ENCODE assay signal across 18 cellular contexts in the genomic region with DNA sequence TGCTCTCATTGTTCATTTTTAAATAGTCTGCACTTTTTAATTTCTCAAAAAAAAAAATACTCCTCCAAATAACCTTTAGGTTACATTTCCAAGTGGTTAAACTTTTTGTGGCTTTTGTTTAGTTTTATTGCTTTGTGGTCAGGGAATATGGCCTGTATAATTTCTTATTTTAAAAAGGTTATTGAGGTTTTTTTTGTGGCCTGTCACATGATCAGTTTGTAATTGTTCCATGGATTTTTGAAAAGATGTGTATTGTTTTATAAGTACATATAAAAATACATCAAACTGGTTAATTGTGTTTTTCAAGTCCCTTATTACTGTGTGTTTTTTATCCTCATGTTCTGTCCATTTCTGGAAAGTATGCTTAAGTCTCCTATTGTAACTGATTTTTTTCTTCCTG.
"Had no signal": no experiment of that assay in that cellular context is flagged by ENCODE, and none has a peak within 500 bp of the region (broad histone marks: within the 10 kb centered on the region; RNA-seq: fewer than 3 reads in every experiment).

No MANE protein-coding gene starts in this region.

- H3K27me3 ChIP-seq: dorsolateral prefrontal cortex had no signal

- H3K36me3 ChIP-seq: left ventricle myocardium inferior, lower lobe of right lung had no signal

- H3K27ac Mint-ChIP-seq: memory B cell; mesothelial cell of epicardium; natural killer cell treated with Interleukin-12 subunit alpha and Interleukin-12 subunit beta and Interleukin-15 and Interleukin-18, amount 100 ng/mL, for 72 hours had no signal

- H3K9me3 Mint-ChIP-seq: natural killer cell treated with Interleukin-12 subunit alpha and Interleukin-12 subunit beta and Interleukin-15 and Interleukin-18, amount 100 ng/mL, for 72 hours had no signal

- H3K27me3 Mint-ChIP-seq: natural killer cell treated with Interleukin-12 subunit alpha and Interleukin-12 subunit beta and Interleukin-15 and Interleukin-18, amount 100 ng/mL, for 72 hours had no signal

- H3K4me3 Mint-ChIP-seq: immature natural killer cell; memory B cell; mesothelial cell of epicardium; natural killer cell treated with Interleukin-12 subunit alpha and Interleukin-12 subunit beta and Interleukin-15 and Interleukin-18, amount 100 ng/mL, for 72 hours had no signal

- H3K9me3 ChIP-seq: lower lobe of right lung had no signal

- H3K4me1 ChIP-seq: left ventricle myocardium inferior, lower lobe of right lung had no signal

- DNase-seq: cortex of kidney; dorsolateral prefrontal cortex; effector CD8-positive, alpha-beta T cell; foreskin fibroblast; immature natural killer cell; kidney; left cardiac atrium; left ventricle myocardium inferior; lower lobe of right lung; posterior cingulate gyrus; right cardiac atrium; stimulated activated CD4-positive, alpha-beta T cell treated with anti-CD3 and anti-CD28 coated beads, Interleukin-2, amount 100 ng/mL, for 48 hours; stimulated activated naive CD4-positive, alpha-beta T cell treated with Interleukin-2 at 50 U/mL for 16 hours; trophoblast cell had no signal

- ATAC-seq: left cardiac atrium; lower lobe of right lung; natural killer cell treated with Interleukin-12 subunit alpha and Interleukin-12 subunit beta and Interleukin-15 and Interleukin-18, amount 100 ng/mL, for 72 hours; right cardiac atrium had no signal

- H3K4me3 ChIP-seq: dorsolateral prefrontal cortex, left ventricle myocardium inferior, lower lobe of right lung, smooth muscle cell had no signal

- H3K4me2 ChIP-seq: smooth muscle cell had no signal

- H3K4me1 Mint-ChIP-seq: memory B cell had no signal

- H3K27ac ChIP-seq: dorsolateral prefrontal cortex, left ventricle myocardium inferior, lower lobe of right lung had no signal

- H3K36me3 Mint-ChIP-seq: natural killer cell treated with Interleukin-12 subunit alpha and Interleukin-12 subunit beta and Interleukin-15 and Interleukin-18, amount 100 ng/mL, for 72 hours had no signal
